2 cellular contexts compared by ENCODE assay signal in genomic region chr21:44375281-44375651, GRCh38.
TF ChIP-seq lines count a peak whose summit lies in the region.

No MANE protein-coding gene starts in this region.

TF ChIP-seq in IMR-90, 13 proteins besides CTCF, POLR2A, EP300 and RAD21:
- TF ChIP-seq SMC3 (IDR thresholded peaks at IDR 0.05; ENCODE audit: low read depth, low read length) (no peak), RFX5 (IDR thresholded peaks at IDR 0.05; ENCODE audit: low read depth, low read length) (no peak), CEBPB (IDR thresholded peaks at IDR 0.05; ENCODE audit: low read depth, low read length) (no peak), NFE2L2 (IDR thresholded peaks at IDR 0.05; ENCODE audit: low read depth, low read length) (no peak), MAZ (IDR thresholded peaks at IDR 0.05; ENCODE audit: borderline replicate concordance, low read depth, low read length) (no peak), RCOR1 (IDR thresholded peaks at IDR 0.05; ENCODE audit: insufficient replicate concordance, low read length) (no peak)

TF ChIP-seq in HEK293T, 16 proteins besides CTCF, POLR2A, EP300 and RAD21:
- TF ChIP-seq FOXA1 (IDR thresholded peaks at IDR 0.05) (no peak), L3MBTL2 (conservative IDR thresholded peaks at IDR 0.05) (no peak), LEF1 (IDR thresholded peaks at IDR 0.05; ENCODE audit: borderline replicate concordance) (no peak), CTBP1 (IDR thresholded peaks at IDR 0.05; ENCODE audit: borderline replicate concordance) (no peak), ELF4 (IDR thresholded peaks at IDR 0.05) (no peak), SP1 (IDR thresholded peaks at IDR 0.05) (no peak), FOXM1 (IDR thresholded peaks at IDR 0.05; ENCODE audit: borderline replicate concordance) (no peak)
- TF ChIP-seq, protein P1, sequence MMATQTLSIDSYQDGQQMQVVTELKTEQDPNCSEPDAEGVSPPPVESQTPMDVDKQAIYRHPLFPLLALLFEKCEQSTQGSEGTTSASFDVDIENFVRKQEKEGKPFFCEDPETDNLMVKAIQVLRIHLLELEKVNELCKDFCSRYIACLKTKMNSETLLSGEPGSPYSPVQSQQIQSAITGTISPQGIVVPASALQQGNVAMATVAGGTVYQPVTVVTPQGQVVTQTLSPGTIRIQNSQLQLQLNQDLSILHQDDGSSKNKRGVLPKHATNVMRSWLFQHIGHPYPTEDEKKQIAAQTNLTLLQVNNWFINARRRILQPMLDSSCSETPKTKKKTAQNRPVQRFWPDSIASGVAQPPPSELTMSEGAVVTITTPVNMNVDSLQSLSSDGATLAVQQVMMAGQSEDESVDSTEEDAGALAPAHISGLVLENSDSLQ (IDR thresholded peaks at IDR 0.05), result no peak
